8 cellular contexts compared by ENCODE assay signal in genomic region chr2:38315707-38316333, GRCh38.
DNase-seq lines count a peak whose midpoint lies in the region; ATAC-seq, FAIRE-seq and TF ChIP-seq lines count a peak whose summit lies in the region.

No MANE protein-coding gene starts in this region.

- H3K79me2 ChIP-seq in OCI-LY1 (ENCODE audit: insufficient read depth, low read length) = no peaks in the 10 kb centered on the region

- DNase-seq in DMS 273 (lab: John Stamatoyannopoulos, UW; ENCODE audit: unreplicated experiment) = peak; percentile 76
- peak; percentile 69 for DNase-seq in dermis blood vessel endothelial cell
- no peak for DNase-seq in lung (ENCODE audit: low spot score)
- DNase-seq in urothelium cell line (ENCODE audit: low spot score) = peak; percentile 30

- H3K9me2 ChIP-seq in OCI-LY1 (ENCODE audit: low read depth, low read length) = no peaks in the 10 kb centered on the region

- no peak overlapping the region for H3K9ac ChIP-seq in OCI-LY1 (ENCODE audit: low read length)

- TF ChIP-seq CTCF in HEK293 (tag by site-specific recombination; IDR thresholded peaks at IDR 0.05) (no peak; the same call in 1 of the 2 replicates), OCI-LY1 (IDR thresholded peaks at IDR 0.05; ENCODE audit: low read length) (peak; percentile 69), lung (IDR thresholded peaks at IDR 0.05; ENCODE audit: control extremely low read depth, extremely low read depth) (peak; percentile 66)

- POLR2A ChIA-PET in HEK293 (lab: Yijun Ruan, JAX) = interaction anchor here (1.0 to 1.8 kb wide), 3 partner anchors 61 to 435 kb away, joined by 3 to 5 read pairs (median 4); partner anchors contain the start of gene SRSF7

- no peak overlapping the region for H2AFZ ChIP-seq in OCI-LY1 (ENCODE audit: low read length)

- H3K27me3 ChIP-seq in OCI-LY1 (ENCODE audit: insufficient read depth, low read length) (no peaks in the 10 kb centered on the region), lung (ENCODE audit: control insufficient read depth, insufficient read depth) (no peaks in the 10 kb centered on the region)

- H4K20me1 ChIP-seq in OCI-LY1 (ENCODE audit: insufficient read depth, low read length) = no peaks in the 10 kb centered on the region

- H3K36me3 ChIP-seq in HEK293 (ENCODE audit: control insufficient read depth in 2 of 2, insufficient read depth in 1 of 2, low read length in 2 of 2) (peaks cover 40 to 65% of the 10 kb centered on the region in 2 experiments), OCI-LY1 (ENCODE audit: insufficient read depth, low read length) (peaks cover 72% of the 10 kb centered on the region), lung (ENCODE audit: control insufficient read depth in 2 of 2, insufficient read depth in 2 of 2, low read length in 2 of 2) (peaks cover 13 to 14% of the 10 kb centered on the region in 2 donors)

- FAIRE-seq in urothelium cell line (lab: Jason Lieb, UNC) = no peak

- no peak overlapping the region for H3K4me2 ChIP-seq in OCI-LY1 (ENCODE audit: low read length)

- ATAC-seq in lung (ENCODE audit: insufficient read depth, low FRiP score) = no peak
- no peak for ATAC-seq in GM18867 (IDR thresholded peaks at IDR 0.05; ENCODE audit: unreplicated experiment)
- no peak for ATAC-seq in GM21447 (IDR thresholded peaks at IDR 0.05; ENCODE audit: unreplicated experiment)

- H3K4me1 ChIP-seq in HEK293 (ENCODE audit: control insufficient read depth, insufficient read depth, low read length) = peaks cover 3% of the 10 kb centered on the region; the same call in 1 of the 2 replicates
- no peaks in the 10 kb centered on the region for H3K4me1 ChIP-seq in OCI-LY1 (ENCODE audit: insufficient read depth, low read length, severe bottlenecking)
- no peaks in the 10 kb centered on the region for H3K4me1 ChIP-seq in lung (ENCODE audit: control insufficient read depth in 2 of 2, insufficient read depth in 2 of 2, low read length in 2 of 2)

- H3K4me3 ChIP-seq in HEK293 (ENCODE audit: low read depth, low read length) (no peak overlapping the region), OCI-LY1 (ENCODE audit: low read depth, low read length, poor library complexity, severe bottlenecking) (no peak overlapping the region), lung (no peak overlapping the region)

- CTCF ChIA-PET in HEK293 (lab: Yijun Ruan, JAX) = interaction anchor here (0.5 to 6.5 kb wide), 50 partner anchors 9 to 433 kb away, joined by 3 to 142 read pairs (median 4); no protein-coding TSS in a partner anchor

- no peaks in the 10 kb centered on the region for H3K9me3 ChIP-seq in HEK293 (ENCODE audit: control insufficient read depth, insufficient read depth, low read depth, low read length)
- no peaks in the 10 kb centered on the region for H3K9me3 ChIP-seq in OCI-LY1 (ENCODE audit: low read length)
- H3K9me3 ChIP-seq in lung (ENCODE audit: control insufficient read depth in 2 of 2, insufficient read depth in 1 of 2, low read length in 1 of 2) = no peaks in the 10 kb centered on the region

- H3K27ac ChIP-seq in HEK293 (ENCODE audit: extremely low read depth, low read depth, low read length) = no peak overlapping the region
- H3K27ac ChIP-seq in OCI-LY1 (ENCODE audit: low read depth, low read length, poor library complexity, severe bottlenecking) = no peak overlapping the region
- no peak overlapping the region for H3K27ac ChIP-seq in lung (ENCODE audit: low read depth in 1 of 2, low read length in 1 of 2)

- WGBS in lung, 2 donors = 51 to 63% methylated on average over 2 of the region's 2 CpGs

- H3F3A ChIP-seq in OCI-LY1 (ENCODE audit: insufficient read depth, low read length) = no peaks in the 10 kb centered on the region

TF ChIP-seq in HEK293, 187 proteins besides CTCF, POLR2A, EP300 and RAD21:
- TF ChIP-seq ZNF366 (tag by site-specific recombination; conservative IDR thresholded peaks at IDR 0.05) (no peak), MZF1 (tag by site-specific recombination; IDR thresholded peaks at IDR 0.05; ENCODE audit: borderline replicate concordance) (peak; percentile 47; the same call in 1 of the 2 replicates), ZBTB49 (tag by site-specific recombination; IDR thresholded peaks at IDR 0.05; ENCODE audit: low read depth) (no peak), ATF2 (tag by site-specific recombination; IDR thresholded peaks at IDR 0.05; ENCODE audit: low read depth) (no peak), ZNF660 (tag by site-specific recombination; IDR thresholded peaks at IDR 0.05) (peak; percentile 49; the same call in 1 of the 2 replicates), PRDM1 (tag by site-specific recombination; IDR thresholded peaks at IDR 0.05) (0 out of 2 replicates have a peak, but pooled peaks have one; percentile 20), ZNF654 (tag by site-specific recombination; IDR thresholded peaks at IDR 0.05; ENCODE audit: low read depth) (peak; percentile 77)
